16 cellular contexts compared by ENCODE assay signal in the genomic region with DNA sequence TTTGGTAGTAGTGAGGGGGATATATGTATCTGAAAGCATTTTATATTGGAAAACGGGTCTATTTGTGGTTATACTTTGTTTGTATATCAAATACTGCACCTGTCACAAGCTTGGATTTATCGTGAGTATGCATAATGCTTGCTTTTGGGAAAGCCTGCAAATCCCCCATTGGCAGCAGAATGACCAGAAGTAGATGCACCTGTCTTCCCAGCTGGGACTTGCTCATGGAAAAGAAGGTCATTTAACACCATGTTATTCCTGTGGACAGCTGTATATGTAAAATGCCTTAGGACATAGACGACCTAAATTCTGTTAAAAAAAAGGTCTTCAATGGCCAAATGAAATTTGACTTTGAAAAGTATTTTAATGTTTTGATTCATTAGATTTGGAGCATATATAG.
"Had no signal": no experiment of that assay in that cellular context is flagged by ENCODE, and none has a peak within 500 bp of the region (broad histone marks: within the 10 kb centered on the region; RNA-seq: fewer than 3 reads in every experiment).

No MANE protein-coding gene starts in this region.

- DNase-seq: activated B cell treated with CpG ODN at 0.5 μM for 24 hours; activated CD4-positive, alpha-beta T cell treated with anti-CD3 and anti-CD28 coated beads for 48 hours; activated CD8-positive, alpha-beta memory T cell treated with anti-CD3 and anti-CD28 coated beads, Interleukin-2, amount 50 U/mL, for 4 hours; activated CD8-positive, alpha-beta T cell treated with anti-CD3 and anti-CD28 coated beads for 36 hours; activated naive CD8-positive, alpha-beta T cell treated with anti-CD3 and anti-CD28 coated beads for 36 hours; amygdala; body of pancreas; cortex of kidney; effector CD4-positive, alpha-beta T cell; hippocampal formation; naive thymus-derived CD4-positive, alpha-beta T cell; pancreas; stimulated activated CD4-positive, alpha-beta T cell treated with anti-CD3 and anti-CD28 coated beads, Interleukin-2, amount 100 ng/mL, for 48 hours; stimulated activated naive B cell treated with anti-CD40 and anti-IgM and Interleukin-4, amounts not matched to agents 10 μg/mL and 1 μg/mL and 100 μg/mL, for 72 hours; tibial artery had no signal

- H3K9me3 ChIP-seq: body of pancreas, esophagus muscularis mucosa, pancreas, tibial artery had no signal

- H3K4me3 ChIP-seq: body of pancreas, esophagus muscularis mucosa, pancreas, tibial artery had no signal

- H3K36me3 ChIP-seq: esophagus muscularis mucosa, pancreas, tibial artery had no signal

- H3K4me1 ChIP-seq: body of pancreas, esophagus muscularis mucosa, pancreas had no signal

- H3K27ac ChIP-seq: body of pancreas, esophagus muscularis mucosa, pancreas, tibial artery had no signal

- H3K27me3 ChIP-seq: body of pancreas, esophagus muscularis mucosa, pancreas, tibial artery had no signal
